8 cellular contexts compared by ENCODE assay signal in the genomic region with DNA sequence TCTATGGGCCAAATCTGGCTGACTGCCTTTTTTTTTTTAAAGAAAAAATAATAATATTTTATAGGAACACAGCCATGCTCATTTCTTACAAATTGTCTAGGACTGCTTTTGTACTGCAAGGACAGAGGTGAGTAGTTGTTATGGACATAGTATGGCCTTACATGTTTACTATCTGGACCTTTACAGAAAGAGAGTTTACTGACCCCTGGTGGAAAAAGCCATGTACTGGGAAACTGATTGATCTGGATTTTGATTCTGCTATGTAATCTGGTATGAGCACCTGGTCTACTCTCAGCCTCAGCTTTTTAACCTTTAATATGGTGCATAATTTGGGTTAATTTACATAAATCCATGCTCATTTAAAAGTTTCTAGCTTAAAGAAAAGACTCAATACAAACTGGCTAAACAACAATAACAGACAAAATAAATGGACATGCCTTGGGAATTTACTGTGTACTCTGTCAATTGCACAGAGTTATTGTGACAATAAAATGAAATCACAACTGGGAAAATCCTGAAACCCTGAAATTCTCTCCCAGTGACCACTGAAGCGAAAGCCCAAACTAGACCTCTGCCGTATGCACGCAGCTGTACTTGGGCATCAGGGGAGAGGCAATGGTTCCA.
DNase-seq lines count a peak whose midpoint lies in the region; ATAC-seq and TF ChIP-seq lines count a peak whose summit lies in the region.

No MANE protein-coding gene starts in this region.

- H3K4me3 ChIP-seq in MM.1S (ENCODE audit: low read length) (no peak overlapping the region), body of pancreas (no peak overlapping the region)

- H3K36me3 ChIP-seq in MM.1S (replicated peaks; ENCODE audit: insufficient read depth, low read length) (no peaks in the 10 kb centered on the region), body of pancreas (replicated peaks in 1 of 2; ENCODE audit: insufficient read depth in 1 of 2, low read depth in 2 of 2) (no peaks in the 10 kb centered on the region)

- H3K27me3 ChIP-seq in MM.1S (replicated peaks; ENCODE audit: insufficient read depth, low read length) (no peaks in the 10 kb centered on the region), body of pancreas (no peaks in the 10 kb centered on the region)

- intact Hi-C loops in body of pancreas (cut with DNase I): no loop called here
- intact Hi-C loops in activated T-helper 2 cell treated with anti-CD3 and anti-CD28 coated beads, Interferon-gamma antibody, Interleukin-2, Interleukin-4, amounts not matched to agents 10 μg/mL and 5 μg/mL and 100 μg/mL, durations not matched to agents 14 hours and 24 hours and 36 hours (cut with micrococcal nuclease): no loop called here

- no peak overlapping the region for H3K27ac Mint-ChIP-seq in activated T-helper 2 cell treated with anti-CD3 and anti-CD28 coated beads, Interferon-gamma antibody, Interleukin-2, Interleukin-4, amounts not matched to agents 10 μg/mL and 5 μg/mL and 100 μg/mL, durations not matched to agents 14 hours and 24 hours and 36 hours

- no peaks in the 10 kb centered on the region for H3F3A ChIP-seq in MM.1S (ENCODE audit: insufficient read depth, low read length)

- H3K4me1 ChIP-seq in MM.1S (ENCODE audit: low read length) (no peaks in the 10 kb centered on the region), body of pancreas (no peaks in the 10 kb centered on the region)

- H2AFZ ChIP-seq in MM.1S (ENCODE audit: low read length): no peak overlapping the region

- ATAC-seq in body of pancreas: peak; percentile 42
- ATAC-seq in GM18517 (IDR thresholded peaks at IDR 0.05; ENCODE audit: unreplicated experiment): no peak

- in situ Hi-C loops in GM13976 (cut with MboI; ENCODE audit: low sequenced_read_pairs, unreplicated experiment): no loop called here

- H3K4me2 ChIP-seq in MM.1S (ENCODE audit: low read depth, low read length): no peak overlapping the region

- DNase-seq in MM.1S: peak; percentile 21
- no peak for DNase-seq in body of pancreas
- peak; percentile 11 for DNase-seq in medulla oblongata (ENCODE audit: extremely low spot score)
- no peak for DNase-seq in NK-92 (lab: John Stamatoyannopoulos, UW; ENCODE audit: unreplicated experiment)
- no peak for DNase-seq in GM13976 (ENCODE audit: low spot score)
- no peak for DNase-seq in activated T-helper 2 cell treated with anti-CD3 and anti-CD28 coated beads, Interferon-gamma antibody, Interleukin-2, Interleukin-4, amounts not matched to agents 10 μg/mL and 5 μg/mL and 100 μg/mL, durations not matched to agents 14 hours and 24 hours and 36 hours (ENCODE audit: low spot score)

- 58 to 81% methylated on average over 3 of the region's 3 CpGs for WGBS in body of pancreas, 2 donors

- no peaks in the 10 kb centered on the region for H3K36me3 Mint-ChIP-seq in activated T-helper 2 cell treated with anti-CD3 and anti-CD28 coated beads, Interferon-gamma antibody, Interleukin-2, Interleukin-4, amounts not matched to agents 10 μg/mL and 5 μg/mL and 100 μg/mL, durations not matched to agents 14 hours and 24 hours and 36 hours (ENCODE audit: low read depth)

- H3K79me2 ChIP-seq in MM.1S (ENCODE audit: low read length): no peaks in the 10 kb centered on the region

- peak; percentile 60 for TF ChIP-seq CTCF in GM12872 (IDR thresholded peaks at IDR 0.05; ENCODE audit: insufficient read depth, low read depth, low read length)
- peak; percentile 42 for TF ChIP-seq CTCF in MM.1S (IDR thresholded peaks at IDR 0.05; ENCODE audit: low read length)
- peak in 6 of 7 experiments; percentile 28 to 44 (median 36) for TF ChIP-seq CTCF in body of pancreas (IDR thresholded peaks at IDR 0.05)
- no peak for TF ChIP-seq CTCF in GM13976 (IDR thresholded peaks at IDR 0.05; ENCODE audit: borderline replicate concordance, control extremely low read depth, extremely low read depth, insufficient read depth, missing control alignments)

- no peak overlapping the region for H3K9ac ChIP-seq in MM.1S (ENCODE audit: low read length)

- no peak for TF ChIP-seq POLR2A in body of pancreas (IDR thresholded peaks at IDR 0.05)

- peaks cover 11% of the 10 kb centered on the region for H3K9me3 Mint-ChIP-seq in activated T-helper 2 cell treated with anti-CD3 and anti-CD28 coated beads, Interferon-gamma antibody, Interleukin-2, Interleukin-4, amounts not matched to agents 10 μg/mL and 5 μg/mL and 100 μg/mL, durations not matched to agents 14 hours and 24 hours and 36 hours

- H3K27ac ChIP-seq in MM.1S (ENCODE audit: low read length): no peak overlapping the region
- no peak overlapping the region for H3K27ac ChIP-seq in body of pancreas

- H3K4me1 Mint-ChIP-seq in activated T-helper 2 cell treated with anti-CD3 and anti-CD28 coated beads, Interferon-gamma antibody, Interleukin-2, Interleukin-4, amounts not matched to agents 10 μg/mL and 5 μg/mL and 100 μg/mL, durations not matched to agents 14 hours and 24 hours and 36 hours (ENCODE audit: low read depth): no peaks in the 10 kb centered on the region

- H3K4me3 Mint-ChIP-seq in activated T-helper 2 cell treated with anti-CD3 and anti-CD28 coated beads, Interferon-gamma antibody, Interleukin-2, Interleukin-4, amounts not matched to agents 10 μg/mL and 5 μg/mL and 100 μg/mL, durations not matched to agents 14 hours and 24 hours and 36 hours (ENCODE audit: low read depth): no peak overlapping the region

- H3K27me3 Mint-ChIP-seq in activated T-helper 2 cell treated with anti-CD3 and anti-CD28 coated beads, Interferon-gamma antibody, Interleukin-2, Interleukin-4, amounts not matched to agents 10 μg/mL and 5 μg/mL and 100 μg/mL, durations not matched to agents 14 hours and 24 hours and 36 hours (ENCODE audit: low read depth): no peaks in the 10 kb centered on the region

- H3K9me2 ChIP-seq in MM.1S (replicated peaks; ENCODE audit: insufficient read depth, low read length): no peaks in the 10 kb centered on the region

- no peaks in the 10 kb centered on the region for H3K9me3 ChIP-seq in MM.1S (replicated peaks; ENCODE audit: insufficient read depth, low read length)
- no peaks in the 10 kb centered on the region for H3K9me3 ChIP-seq in body of pancreas

- no peaks in the 10 kb centered on the region for H4K20me1 ChIP-seq in MM.1S (ENCODE audit: insufficient read depth, low read length)

Comparison
In these comparisons a context has a peak if more than half of its experiments do, and no peak if none do; other contexts are left out.
1. DNase-seq: peak in MM.1S (single experiment) and medulla oblongata (single experiment); none in body of pancreas (0 of 4), NK-92 (single experiment), GM13976 (single experiment) and activated T-helper 2 cell treated with anti-CD3 and anti-CD28 coated beads, Interferon-gamma antibody, Interleukin-2, Interleukin-4, amounts not matched to agents 10 μg/mL and 5 μg/mL and 100 μg/mL, durations not matched to agents 14 hours and 24 hours and 36 hours (single experiment).